Comparison of ENCODE assay signal across 26 cellular contexts in the genomic region with DNA sequence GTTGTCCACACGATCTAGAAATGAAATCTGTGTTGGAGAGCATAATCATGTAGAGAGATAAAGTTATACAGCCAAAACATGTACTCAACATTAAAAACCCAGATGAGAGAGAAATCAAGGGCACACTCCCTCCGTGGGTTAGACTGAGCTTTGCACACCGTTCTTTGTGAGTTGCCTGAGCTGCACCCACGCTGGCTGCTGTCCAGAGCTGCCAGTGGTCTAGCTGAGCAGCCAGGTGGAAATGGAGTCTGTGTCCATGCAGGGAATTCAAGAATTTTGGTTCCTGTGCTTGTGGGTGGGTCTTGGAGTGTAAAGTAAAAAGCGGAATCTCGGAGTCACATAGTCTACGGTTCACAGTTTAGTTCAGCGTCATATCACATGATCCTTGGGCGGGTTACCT.
"Had no signal": no experiment of that assay in that cellular context is flagged by ENCODE, and none has a peak within 500 bp of the region (broad histone marks: within the 10 kb centered on the region; RNA-seq: fewer than 3 reads in every experiment).

No MANE protein-coding gene starts in this region.

- H3K4me1 ChIP-seq: left lung, neural progenitor cell, parathyroid adenoma, prostate gland, testis, tibial artery, uterus had no signal

- H3K27ac ChIP-seq: left lung, neural progenitor cell, neutrophil, parathyroid adenoma, prostate gland, skin epidermis, stomach, testis, tibial artery, uterus had no signal

- H3K4me3 ChIP-seq: left lung, lung, mucosa of descending colon, neural progenitor cell, prostate gland, skin epidermis, stomach, testis, tibial artery, uterus had no signal

- H3K27me3 ChIP-seq: left lung, neural progenitor cell, neutrophil, stomach, testis, tibial artery, uterus had no signal

- H3K36me3 ChIP-seq: left lung, neural progenitor cell, prostate gland, uterus had no signal

- H3K9me3 ChIP-seq: left lung, mucosa of descending colon, neutrophil, prostate gland, testis, uterus had no signal

- DNase-seq: hippocampal formation; left colon; left lung; mesendoderm; midbrain; mucosa of descending colon; naive thymus-derived CD8-positive, alpha-beta T cell; occipital lobe; retina; right cardiac atrium; stimulated activated CD4-positive, alpha-beta T cell treated with anti-CD3 and anti-CD28 coated beads, Interleukin-12 subunit alpha, Interleukin-12 subunit beta, amount 100 ng/mL, for 4 hours; stimulated activated CD4-positive, alpha-beta T cell treated with anti-CD3 and anti-CD28 coated beads, Interleukin-15, amount 100 ng/mL, for 24 hours; stimulated activated CD4-positive, alpha-beta T cell treated with anti-CD3 and anti-CD28 coated beads, Interleukin-2, amount 100 ng/mL, for 24 hours; stimulated activated CD4-positive, alpha-beta T cell treated with anti-CD3 and anti-CD28 coated beads, Interleukin-4, amount 100 ng/mL, for 1 hour; stimulated activated naive B cell treated with anti-CD40 and anti-IgM and Interleukin-4, amounts not matched to agents 10 μg/mL and 1 μg/mL and 100 μg/mL, for 72 hours; stimulated activated naive CD8-positive, alpha-beta T cell treated with anti-CD3 and anti-CD28 coated beads, Interleukin-15, Interleukin-2, amounts not matched to agents 100 U/mL and 50 U/mL, for 24 hours; stomach; testis; tibial artery; uterus had no signal
